In the genomic region with DNA sequence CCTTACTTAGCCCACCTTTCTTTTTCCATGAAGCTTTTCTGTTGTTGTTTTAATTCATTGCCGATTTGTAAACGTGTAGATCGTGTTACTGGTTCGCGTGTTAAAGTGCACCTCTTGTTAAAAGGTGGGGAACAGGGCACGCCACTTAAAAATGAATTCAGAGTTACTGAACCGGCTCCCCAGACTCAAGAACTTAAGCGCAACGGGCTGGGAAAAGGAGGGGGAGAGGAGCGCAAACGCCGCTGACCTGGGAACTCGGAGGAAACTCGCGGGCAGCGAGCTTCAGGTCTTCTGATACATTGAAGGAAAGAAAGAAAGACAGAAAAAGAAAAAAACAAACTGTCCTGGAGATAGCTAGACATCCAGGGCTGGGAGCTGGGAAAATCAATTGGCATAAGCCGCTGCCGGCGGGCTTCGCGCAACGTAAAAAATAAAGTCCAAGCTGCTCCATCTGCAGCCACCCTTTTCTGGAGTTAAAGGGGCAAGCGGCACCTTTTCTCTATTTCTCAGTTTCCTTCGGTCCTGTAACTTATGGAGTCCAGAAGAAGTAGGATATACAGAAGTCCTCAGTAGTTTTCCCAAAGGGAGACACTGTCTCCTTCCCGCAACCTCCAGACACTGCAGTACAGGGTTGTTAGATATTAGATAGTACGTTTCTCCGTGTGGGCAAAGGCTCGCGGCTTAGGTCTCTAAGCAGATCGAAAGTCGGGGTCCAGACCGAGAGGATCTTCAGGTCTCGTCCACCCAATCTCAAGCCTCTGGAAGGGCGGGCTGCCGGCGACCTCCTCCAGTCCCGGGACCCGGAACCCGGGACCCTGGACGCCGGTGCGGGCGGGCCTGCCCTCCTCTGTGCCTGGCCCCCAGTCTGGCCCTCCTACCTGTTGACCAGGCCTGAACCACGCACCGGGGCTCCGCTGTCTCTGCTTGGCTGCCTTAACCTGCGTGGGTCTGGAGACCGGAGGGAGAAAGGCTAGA, we compare ENCODE assay signal across 21 cellular contexts. TPM values are rescaled to one million over a fixed set of nuclear protein-coding genes. Genes with fewer than 3 reads are reported as not detected.
DNase-seq lines count a peak whose midpoint lies in the region; ATAC-seq and TF ChIP-seq lines count a peak whose summit lies in the region.
"Had no signal": no experiment of that assay in that cellular context is flagged by ENCODE, and none has a peak within 500 bp of the region (broad histone marks: within the 10 kb centered on the region; RNA-seq: fewer than 3 reads in every experiment).

No MANE protein-coding gene starts in this region.

- POLR2A ChIA-PET in CD8-positive, alpha-beta memory T cell (lab: Charles Lee), result no interaction called here
- POLR2A ChIA-PET in naive thymus-derived CD8-positive, alpha-beta T cell (lab: Charles Lee), result interaction anchor here (0.7 kb wide), 1 partner anchor 160 kb away, joined by 4 read pairs; no protein-coding TSS in a partner anchor

- H3K27me3 Mint-ChIP-seq in CD8-positive, alpha-beta memory T cell, result peaks cover 78 to 85% of the 10 kb centered on the region in 2 donors
- peaks cover 85% of the 10 kb centered on the region for H3K27me3 Mint-ChIP-seq in activated T-helper 1 cell treated with anti-CD3 and anti-CD28 coated beads, Interleukin-12 subunit alpha, Interleukin-12 subunit beta, Interleukin-2, Interleukin-4 antibody, amounts not matched to agents 30 ng/mL and 10 ng/mL and 1 ng/mL, durations not matched to agents 14 hours and 24 hours and 36 hours (ENCODE audit: insufficient read depth)
- H3K27me3 Mint-ChIP-seq in naive thymus-derived CD8-positive, alpha-beta T cell, result peaks cover 65 to 88% (median 74%) of the 10 kb centered on the region in 5 donors

- H3K4me1 Mint-ChIP-seq in CD8-positive, alpha-beta memory T cell, result peaks cover 20 to 35% (median 22%) of the 10 kb centered on the region in 3 donors
- H3K4me1 Mint-ChIP-seq in activated T-helper 1 cell treated with anti-CD3 and anti-CD28 coated beads, Interleukin-12 subunit alpha, Interleukin-12 subunit beta, Interleukin-2, Interleukin-4 antibody, amounts not matched to agents 30 ng/mL and 10 ng/mL and 1 ng/mL, durations not matched to agents 14 hours and 24 hours and 36 hours (ENCODE audit: low read depth), result no peaks in the 10 kb centered on the region
- peaks cover 12 to 27% (median 25%) of the 10 kb centered on the region in 4 donors for H3K4me1 Mint-ChIP-seq in naive thymus-derived CD8-positive, alpha-beta T cell

- DNase-seq in CD8-positive, alpha-beta memory T cell, result no peak
- DNase-seq in DMS79 treated with DMSO at 0.1 percent for 48 hours (lab: John Stamatoyannopoulos, UW) (peak; percentile 67), GM20000 (ENCODE audit: low spot score) (no peak), vagina (ENCODE audit: extremely low spot score in 2 of 2) (no peak), H4 (ENCODE audit: low spot score) (no peak)
- no peak for DNase-seq in activated T-helper 1 cell treated with anti-CD3 and anti-CD28 coated beads, Interleukin-12 subunit alpha, Interleukin-12 subunit beta, Interleukin-2, Interleukin-4 antibody, amounts not matched to agents 30 ng/mL and 10 ng/mL and 1 ng/mL, durations not matched to agents 14 hours and 24 hours and 36 hours (ENCODE audit: low spot score)
- peak in 1 of 10 donors; percentile 12 for DNase-seq in naive thymus-derived CD8-positive, alpha-beta T cell
- DNase-seq: activated CD8-positive, alpha-beta memory T cell treated with anti-CD3 and anti-CD28 coated beads, Interleukin-2, amount 50 U/mL, for 4 hours; EL; erythroblast; hippocampal formation; left lung; stimulated activated CD4-positive, alpha-beta T cell treated with anti-CD3 and anti-CD28 coated beads, Interleukin-2, amount 100 ng/mL, for 24 hours; testis had no signal

- H3K27ac ChIP-seq in CD8-positive, alpha-beta memory T cell (ENCODE audit: low read depth, low read length), result no peak overlapping the region
- no peak overlapping the region for H3K27ac ChIP-seq in vagina
- H3K27ac ChIP-seq: BLaER1 treated with 17β-estradiol and CSF1 and Interleukin-3, amounts not matched to agents 10 nM and 100 nM; left lung; right atrium auricular region; SK-N-MC; testis had no signal

- intact Hi-C loops in activated T-helper 1 cell treated with anti-CD3 and anti-CD28 coated beads, Interleukin-12 subunit alpha, Interleukin-12 subunit beta, Interleukin-2, Interleukin-4 antibody, amounts not matched to agents 30 ng/mL and 10 ng/mL and 1 ng/mL, durations not matched to agents 14 hours and 24 hours and 36 hours (cut with micrococcal nuclease), result loop anchor here (1.0 to 5.0 kb wide), 3 partner anchors 9 to 729 kb away; partner anchors contain the start of genes DLX5 and TAC1
- intact Hi-C loops in vagina (cut with DNase I), result no loop called here

- CTCF ChIA-PET in CD8-positive, alpha-beta memory T cell (lab: Charles Lee), result no interaction called here

- no peak for TF ChIP-seq CTCF in GM20000 (IDR thresholded peaks at IDR 0.05; ENCODE audit: extremely low read depth, missing control alignments)
- no peak for TF ChIP-seq CTCF in vagina (IDR thresholded peaks at IDR 0.05)

- H3K36me3 ChIP-seq in CD8-positive, alpha-beta memory T cell (ENCODE audit: insufficient read depth, low read length), result no peaks in the 10 kb centered on the region
- H3K36me3 ChIP-seq in vagina, result no peaks in the 10 kb centered on the region
- H3K36me3 ChIP-seq: BLaER1 treated with 17β-estradiol and CSF1 and Interleukin-3, amounts not matched to agents 10 nM and 100 nM; left lung; right atrium auricular region had no signal

- peak overlapping the region in 1 of 8 donors; percentile 19 for H3K27ac Mint-ChIP-seq in CD8-positive, alpha-beta memory T cell
- peak overlapping the region; percentile 43 for H3K27ac Mint-ChIP-seq in activated T-helper 1 cell treated with anti-CD3 and anti-CD28 coated beads, Interleukin-12 subunit alpha, Interleukin-12 subunit beta, Interleukin-2, Interleukin-4 antibody, amounts not matched to agents 30 ng/mL and 10 ng/mL and 1 ng/mL, durations not matched to agents 14 hours and 24 hours and 36 hours
- peak overlapping the region in 1 of 10 donors; percentile 24 for H3K27ac Mint-ChIP-seq in naive thymus-derived CD8-positive, alpha-beta T cell

- H3K9me3 ChIP-seq in CD8-positive, alpha-beta memory T cell (ENCODE audit: low read length), result no peaks in the 10 kb centered on the region
- no peaks in the 10 kb centered on the region for H3K9me3 ChIP-seq in vagina
- H3K9me3 ChIP-seq: left lung, right atrium auricular region, testis had no signal

- peaks cover 0 to 18% (median 8%) of the 10 kb centered on the region in 5 donors for H3K9me3 Mint-ChIP-seq in CD8-positive, alpha-beta memory T cell
- H3K9me3 Mint-ChIP-seq in activated T-helper 1 cell treated with anti-CD3 and anti-CD28 coated beads, Interleukin-12 subunit alpha, Interleukin-12 subunit beta, Interleukin-2, Interleukin-4 antibody, amounts not matched to agents 30 ng/mL and 10 ng/mL and 1 ng/mL, durations not matched to agents 14 hours and 24 hours and 36 hours, result no peaks in the 10 kb centered on the region
- peaks cover 0 to 19% (median 3%) of the 10 kb centered on the region in 9 donors for H3K9me3 Mint-ChIP-seq in naive thymus-derived CD8-positive, alpha-beta T cell

- ATAC-seq in naive thymus-derived CD8-positive, alpha-beta T cell, result no peak
- ATAC-seq: GM12878, left lung had no signal

- peak overlapping the region in 5 of 7 donors; percentile 20 to 74 (median 48) for H3K4me3 Mint-ChIP-seq in CD8-positive, alpha-beta memory T cell
- no peak overlapping the region for H3K4me3 Mint-ChIP-seq in activated T-helper 1 cell treated with anti-CD3 and anti-CD28 coated beads, Interleukin-12 subunit alpha, Interleukin-12 subunit beta, Interleukin-2, Interleukin-4 antibody, amounts not matched to agents 30 ng/mL and 10 ng/mL and 1 ng/mL, durations not matched to agents 14 hours and 24 hours and 36 hours
- H3K4me3 Mint-ChIP-seq in naive thymus-derived CD8-positive, alpha-beta T cell, result peak overlapping the region in 9 of 10 donors; percentile 16 to 82 (median 60)

- no peak for TF ChIP-seq POLR2A in vagina (IDR thresholded peaks at IDR 0.05)

- H3K36me3 Mint-ChIP-seq in CD8-positive, alpha-beta memory T cell, result no peaks in the 10 kb centered on the region
- H3K36me3 Mint-ChIP-seq in activated T-helper 1 cell treated with anti-CD3 and anti-CD28 coated beads, Interleukin-12 subunit alpha, Interleukin-12 subunit beta, Interleukin-2, Interleukin-4 antibody, amounts not matched to agents 30 ng/mL and 10 ng/mL and 1 ng/mL, durations not matched to agents 14 hours and 24 hours and 36 hours (ENCODE audit: low read depth), result peaks cover 3% of the 10 kb centered on the region
- H3K36me3 Mint-ChIP-seq in naive thymus-derived CD8-positive, alpha-beta T cell, result peaks cover 3 to 23% (median 8%) of the 10 kb centered on the region in 3 donors

- peaks cover 18% of the 10 kb centered on the region for H3K4me1 ChIP-seq in CD8-positive, alpha-beta memory T cell (ENCODE audit: insufficient read depth, low read length)
- H3K4me1 ChIP-seq in vagina, result peaks cover 24% of the 10 kb centered on the region
- H3K4me1 ChIP-seq: BLaER1 treated with 17β-estradiol and CSF1 and Interleukin-3, amounts not matched to agents 10 nM and 100 nM had no signal

- H3K4me3 ChIP-seq in CD8-positive, alpha-beta memory T cell (ENCODE audit: low read length), result no peak overlapping the region
- H3K4me3 ChIP-seq in vagina, result no peak overlapping the region
- H3K4me3 ChIP-seq: BLaER1 treated with 17β-estradiol and CSF1 and Interleukin-3, amounts not matched to agents 10 nM and 100 nM; GM12878; left lung; right atrium auricular region had no signal

- H3K27me3 ChIP-seq in CD8-positive, alpha-beta memory T cell (ENCODE audit: insufficient read depth, low read length, poor library complexity, severe bottlenecking), result peaks cover 72% of the 10 kb centered on the region
- H3K27me3 ChIP-seq in vagina, result peaks cover 10% of the 10 kb centered on the region

RNA-seq across cellular contexts. Expression of gene DLX6, which starts 1.8 kb away (rescaled TPM):
- not detected for total RNA-seq in CD8-positive, alpha-beta memory T cell
- not detected for polyA plus RNA-seq in CD8-positive, alpha-beta memory T cell
- not detected in 2 replicates for total RNA-seq in activated T-helper 1 cell treated with anti-CD3 and anti-CD28 coated beads, Interleukin-12 subunit alpha, Interleukin-12 subunit beta, Interleukin-2, Interleukin-4 antibody, amounts not matched to agents 30 ng/mL and 10 ng/mL and 1 ng/mL, durations not matched to agents 14 hours and 24 hours and 36 hours
- total RNA-seq in naive thymus-derived CD8-positive, alpha-beta T cell, result not detected
- polyA plus RNA-seq in naive thymus-derived CD8-positive, alpha-beta T cell, result not detected
- total RNA-seq in vagina, result not detected
- total RNA-seq in H4 (2014; rRNA removed; shearing (Covaris generic)), result 1.7 and 5.3 TPM in 2 replicates
- total RNA-seq: GM12878, HT-29, left lung, MCF 10A, right atrium auricular region had no signal
- polyA plus RNA-seq: GM12878 had no signal

RNA-seq across cellular contexts. Expression of gene DLX5, which starts 21.1 kb away (rescaled TPM):
- not detected for total RNA-seq in CD8-positive, alpha-beta memory T cell
- not detected for polyA plus RNA-seq in CD8-positive, alpha-beta memory T cell
- not detected in 2 replicates for total RNA-seq in activated T-helper 1 cell treated with anti-CD3 and anti-CD28 coated beads, Interleukin-12 subunit alpha, Interleukin-12 subunit beta, Interleukin-2, Interleukin-4 antibody, amounts not matched to agents 30 ng/mL and 10 ng/mL and 1 ng/mL, durations not matched to agents 14 hours and 24 hours and 36 hours
- total RNA-seq in naive thymus-derived CD8-positive, alpha-beta T cell, result not detected
- not detected for polyA plus RNA-seq in naive thymus-derived CD8-positive, alpha-beta T cell
- 3.7 TPM for total RNA-seq in vagina
- total RNA-seq in H4 (2014; rRNA removed; shearing (Covaris generic)), result 0.35 and 0.51 TPM in 2 replicates
- total RNA-seq: GM12878, HT-29, MCF 10A, myocyte, right atrium auricular region had no signal
- polyA plus RNA-seq: GM12878 had no signal
